ENCODE assay signal across 1 cellular context in the genomic region with DNA sequence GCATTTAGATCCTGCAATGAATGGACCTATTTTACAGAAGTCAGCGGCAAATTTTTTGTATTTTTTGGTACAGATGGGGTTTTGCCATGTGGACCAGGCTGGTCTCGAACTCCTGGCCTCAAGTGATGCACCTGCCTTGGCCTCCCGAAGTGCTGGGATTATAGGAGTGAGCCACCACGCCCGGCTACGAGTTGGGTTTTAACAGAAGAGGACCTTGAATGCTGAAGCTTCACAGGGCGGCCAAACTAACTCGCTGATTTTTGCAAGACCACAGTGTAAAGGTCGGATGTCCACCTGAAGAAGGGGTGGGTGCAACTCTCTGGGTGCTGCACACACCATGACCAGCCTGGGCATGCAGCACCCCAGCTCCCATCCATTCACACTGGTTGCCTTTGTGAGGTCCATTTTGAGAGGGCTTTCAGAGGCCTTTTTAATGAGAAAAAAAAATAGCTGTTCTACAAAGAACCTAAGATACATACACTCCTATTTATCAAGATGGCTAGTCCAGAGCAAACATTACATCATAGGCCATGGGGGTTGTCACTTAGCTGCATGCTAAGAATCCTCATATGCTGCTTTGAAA.
TF ChIP-seq lines count a peak whose summit lies in the region.

No MANE protein-coding gene starts in this region.

TF ChIP-seq in liver, 16 proteins besides CTCF, POLR2A, EP300 and RAD21 (continued from another document):
- TF ChIP-seq, protein P1, sequence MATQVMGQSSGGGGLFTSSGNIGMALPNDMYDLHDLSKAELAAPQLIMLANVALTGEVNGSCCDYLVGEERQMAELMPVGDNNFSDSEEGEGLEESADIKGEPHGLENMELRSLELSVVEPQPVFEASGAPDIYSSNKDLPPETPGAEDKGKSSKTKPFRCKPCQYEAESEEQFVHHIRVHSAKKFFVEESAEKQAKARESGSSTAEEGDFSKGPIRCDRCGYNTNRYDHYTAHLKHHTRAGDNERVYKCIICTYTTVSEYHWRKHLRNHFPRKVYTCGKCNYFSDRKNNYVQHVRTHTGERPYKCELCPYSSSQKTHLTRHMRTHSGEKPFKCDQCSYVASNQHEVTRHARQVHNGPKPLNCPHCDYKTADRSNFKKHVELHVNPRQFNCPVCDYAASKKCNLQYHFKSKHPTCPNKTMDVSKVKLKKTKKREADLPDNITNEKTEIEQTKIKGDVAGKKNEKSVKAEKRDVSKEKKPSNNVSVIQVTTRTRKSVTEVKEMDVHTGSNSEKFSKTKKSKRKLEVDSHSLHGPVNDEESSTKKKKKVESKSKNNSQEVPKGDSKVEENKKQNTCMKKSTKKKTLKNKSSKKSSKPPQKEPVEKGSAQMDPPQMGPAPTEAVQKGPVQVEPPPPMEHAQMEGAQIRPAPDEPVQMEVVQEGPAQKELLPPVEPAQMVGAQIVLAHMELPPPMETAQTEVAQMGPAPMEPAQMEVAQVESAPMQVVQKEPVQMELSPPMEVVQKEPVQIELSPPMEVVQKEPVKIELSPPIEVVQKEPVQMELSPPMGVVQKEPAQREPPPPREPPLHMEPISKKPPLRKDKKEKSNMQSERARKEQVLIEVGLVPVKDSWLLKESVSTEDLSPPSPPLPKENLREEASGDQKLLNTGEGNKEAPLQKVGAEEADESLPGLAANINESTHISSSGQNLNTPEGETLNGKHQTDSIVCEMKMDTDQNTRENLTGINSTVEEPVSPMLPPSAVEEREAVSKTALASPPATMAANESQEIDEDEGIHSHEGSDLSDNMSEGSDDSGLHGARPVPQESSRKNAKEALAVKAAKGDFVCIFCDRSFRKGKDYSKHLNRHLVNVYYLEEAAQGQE (IDR thresholded peaks at IDR 0.05), result no peak
- TF ChIP-seq JUND (IDR thresholded peaks at IDR 0.05) (no peak), NR2F2 (IDR thresholded peaks at IDR 0.05) (no peak), EGR1 (IDR thresholded peaks at IDR 0.05; ENCODE audit: low read depth in 2 of 2) (no peak)
- TF ChIP-seq, protein P2, sequence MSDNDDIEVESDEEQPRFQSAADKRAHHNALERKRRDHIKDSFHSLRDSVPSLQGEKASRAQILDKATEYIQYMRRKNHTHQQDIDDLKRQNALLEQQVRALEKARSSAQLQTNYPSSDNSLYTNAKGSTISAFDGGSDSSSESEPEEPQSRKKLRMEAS (IDR thresholded peaks at IDR 0.05), result no peak
- TF ChIP-seq, protein P3, sequence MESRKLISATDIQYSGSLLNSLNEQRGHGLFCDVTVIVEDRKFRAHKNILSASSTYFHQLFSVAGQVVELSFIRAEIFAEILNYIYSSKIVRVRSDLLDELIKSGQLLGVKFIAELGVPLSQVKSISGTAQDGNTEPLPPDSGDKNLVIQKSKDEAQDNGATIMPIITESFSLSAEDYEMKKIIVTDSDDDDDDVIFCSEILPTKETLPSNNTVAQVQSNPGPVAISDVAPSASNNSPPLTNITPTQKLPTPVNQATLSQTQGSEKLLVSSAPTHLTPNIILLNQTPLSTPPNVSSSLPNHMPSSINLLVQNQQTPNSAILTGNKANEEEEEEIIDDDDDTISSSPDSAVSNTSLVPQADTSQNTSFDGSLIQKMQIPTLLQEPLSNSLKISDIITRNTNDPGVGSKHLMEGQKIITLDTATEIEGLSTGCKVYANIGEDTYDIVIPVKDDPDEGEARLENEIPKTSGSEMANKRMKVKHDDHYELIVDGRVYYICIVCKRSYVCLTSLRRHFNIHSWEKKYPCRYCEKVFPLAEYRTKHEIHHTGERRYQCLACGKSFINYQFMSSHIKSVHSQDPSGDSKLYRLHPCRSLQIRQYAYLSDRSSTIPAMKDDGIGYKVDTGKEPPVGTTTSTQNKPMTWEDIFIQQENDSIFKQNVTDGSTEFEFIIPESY (IDR thresholded peaks at IDR 0.05), result no peak
